12 cellular contexts compared by ENCODE assay signal in genomic region chr3:42660898-42661297, GRCh38. TPM values are rescaled to one million over a fixed set of nuclear protein-coding genes. Genes with fewer than 3 reads are reported as not detected.
DNase-seq lines count a peak whose midpoint lies in the region; ATAC-seq and TF ChIP-seq lines count a peak whose summit lies in the region.
"Had no signal": no experiment of that assay in that cellular context is flagged by ENCODE, and none has a peak within 500 bp of the region (broad histone marks: within the 10 kb centered on the region; RNA-seq: fewer than 3 reads in every experiment).

No MANE protein-coding gene starts in this region.

- H3K27me3 ChIP-seq in HCT116 (ENCODE audit: insufficient read depth, low read length) (no peaks in the 10 kb centered on the region), WERI-Rb-1 (ENCODE audit: insufficient read depth, low read depth, severe bottlenecking) (no peaks in the 10 kb centered on the region)

- H3K79me2 ChIP-seq in HCT116 (ENCODE audit: insufficient read depth, low read length), result no peaks in the 10 kb centered on the region

- H3K4me2 ChIP-seq in HCT116 (ENCODE audit: low read length), result no peak overlapping the region

- CTCF ChIA-PET in HCT116 (lab: Charles Lee), result interaction anchor here (1.7 kb wide), 1 partner anchor 83 kb away, joined by 6 read pairs; no protein-coding TSS in a partner anchor

- no peak overlapping the region for H2AFZ ChIP-seq in HCT116 (ENCODE audit: low read depth, low read length, poor library complexity, severe bottlenecking)

- intact Hi-C loops in HCT116 (cut with micrococcal nuclease), result no loop called here

- H3K9me2 ChIP-seq in HCT116 (ENCODE audit: insufficient read depth), result no peaks in the 10 kb centered on the region

- no peak for TF ChIP-seq RAD21 in HCT116 (IDR thresholded peaks at IDR 0.05; ENCODE audit: low read depth)

- TF ChIP-seq CTCF in HCT116 (IDR thresholded peaks at IDR 0.05 in 2 of 3, conservative IDR thresholded peaks at IDR 0.05 in 1 of 3; ENCODE audit: borderline replicate concordance in 1 of 3, insufficient read depth in 1 of 3, low read depth in 2 of 3, low read length in 2 of 3) (peak in 2 of 3 experiments; percentile 33 to 39; a peak in 3 of 6 replicates), WERI-Rb-1 (IDR thresholded peaks at IDR 0.05; ENCODE audit: low read depth, low read length) (peak; percentile 73)

- TF ChIP-seq POLR2A in HCT116 (IDR thresholded peaks at IDR 0.05; ENCODE audit: borderline replicate concordance, extremely low read depth, insufficient read depth, insufficient read length), result no peak

- peaks cover 4 to 9% of the 10 kb centered on the region in 2 experiments; a peak in 3 of 4 replicates for H3K4me1 ChIP-seq in HCT116 (ENCODE audit: control insufficient read depth in 1 of 2, insufficient read depth in 2 of 2, low read length in 2 of 2)
- H3K4me1 ChIP-seq: HAP-1 had no signal

- no peak overlapping the region for H3K9ac ChIP-seq in HCT116 (ENCODE audit: low read length)

- H4K20me1 ChIP-seq in HCT116 (ENCODE audit: insufficient read depth), result no peaks in the 10 kb centered on the region

- H3K36me3 ChIP-seq in HCT116 (ENCODE audit: control insufficient read depth in 1 of 2, insufficient read depth in 2 of 2, low read length in 2 of 2) (0 out of 4 replicates have a peak, but pooled peaks cover 0 to 3% of the 10 kb centered on the region in 2 experiments), WERI-Rb-1 (no peaks in the 10 kb centered on the region)
- H3K36me3 ChIP-seq: HAP-1 had no signal

- H3K27ac ChIP-seq in HCT116 (ENCODE audit: low read depth, low read length), result no peak overlapping the region
- no peak overlapping the region for H3K27ac ChIP-seq in WERI-Rb-1

- RAD21 ChIA-PET in HCT116 (lab: Charles Lee; ENCODE audit: low non-redundant PET in 1 of 2, low total read pairs in 2 of 2, uncharacterized antibody in 2 of 2, unreplicated experiment in 2 of 2), result no interaction called here

- no peak overlapping the region for H3K4me3 ChIP-seq in HCT116 (replicated peaks in 1 of 2; ENCODE audit: low read depth in 1 of 2, low read length in 2 of 2)
- no peak overlapping the region for H3K4me3 ChIP-seq in WERI-Rb-1 (ENCODE audit: low read depth, low read length)
- H3K4me3 ChIP-seq: HAP-1 had no signal

- peak; percentile 66 for ATAC-seq in HCT116
- ATAC-seq in HG03108 (IDR thresholded peaks at IDR 0.05; ENCODE audit: unreplicated experiment), result no peak

- DNase-seq in DMS53 (lab: John Stamatoyannopoulos, UW) (peak; percentile 49), DMS53 treated with DMSO at 0.1 percent for 48 hours (lab: John Stamatoyannopoulos, UW; ENCODE audit: unreplicated experiment) (no peak), HCT116 (ENCODE audit: low read depth, low spot score) (no peak), WERI-Rb-1 (peak; percentile 72), iPS-NIHi7 (ENCODE audit: extremely low spot score) (peak; percentile 58), activated gamma-delta T cell (lab: John Stamatoyannopoulos, UW) (no peak), kidney glomerular epithelial cell (lab: John Stamatoyannopoulos, UW) (no peak)
- DNase-seq: activated CD4-positive, alpha-beta T cell treated with anti-CD3 and anti-CD28 coated beads for 4 hours; trophoblast cell had no signal

- POLR2A ChIA-PET in HCT116 (lab: Charles Lee), result no interaction called here

- BruUV-seq in HCT116 (replicated peaks; lab: Mats Ljungman, UMichigan), result no TSS peak

- H3K9me3 ChIP-seq in HCT116 (ENCODE audit: control insufficient read depth in 1 of 2, insufficient read depth in 1 of 2, low read depth in 1 of 2, low read length in 2 of 2) (no peaks in the 10 kb centered on the region), WERI-Rb-1 (ENCODE audit: severe bottlenecking) (no peaks in the 10 kb centered on the region)
- H3K9me3 ChIP-seq: HAP-1 had no signal

TF ChIP-seq in HCT116, 20 proteins besides CTCF, POLR2A, EP300 and RAD21:
- no peak for TF ChIP-seq SIN3A (IDR thresholded peaks at IDR 0.05; ENCODE audit: low read depth)
- TF ChIP-seq EGR1 (IDR thresholded peaks at IDR 0.05; ENCODE audit: low read depth), result no peak
- TF ChIP-seq CEBPB (IDR thresholded peaks at IDR 0.05; ENCODE audit: low read depth), result no peak
- no peak for TF ChIP-seq ZFX (IDR thresholded peaks at IDR 0.05)

RNA-seq across cellular contexts. Expression of gene ZBTB47, which starts 7.4 kb away (rescaled TPM):
- 6.3 TPM for total RNA-seq in HCT116 (2021; ENCODE audit: unreplicated experiment)
- polyA plus RNA-seq in HCT116 (2012), result 4.5 and 5.2 TPM in 2 replicates

RNA-seq across cellular contexts. Expression of gene KLHL40, which starts 24.4 kb away (rescaled TPM):
- total RNA-seq in HCT116 (2021; ENCODE audit: unreplicated experiment), result not detected
- not detected in 2 replicates for polyA plus RNA-seq in HCT116 (2012)
- total RNA-seq: A172 had no signal

RNA-seq across cellular contexts. Expression of gene HHATL, which starts 41.7 kb away (rescaled TPM):
- 0.52 TPM for total RNA-seq in HCT116 (2021; ENCODE audit: unreplicated experiment)
- polyA plus RNA-seq in HCT116 (2012), result 0.29 TPM in 1 of 2 replicates, not detected in the other
- total RNA-seq: A172 had no signal

Comparison
In these comparisons a context has a peak if more than half of its experiments do, and no peak if none do; other contexts are left out.
1. DNase-seq: peak in DMS53 (single experiment), WERI-Rb-1 (single experiment) and iPS-NIHi7 (single experiment); none in DMS53 treated with DMSO at 0.1 percent for 48 hours (single experiment), HCT116 (single experiment), activated gamma-delta T cell (single experiment) and kidney glomerular epithelial cell (single experiment).